Comparison of ENCODE assay signal across 1 cellular context in the genomic region with DNA sequence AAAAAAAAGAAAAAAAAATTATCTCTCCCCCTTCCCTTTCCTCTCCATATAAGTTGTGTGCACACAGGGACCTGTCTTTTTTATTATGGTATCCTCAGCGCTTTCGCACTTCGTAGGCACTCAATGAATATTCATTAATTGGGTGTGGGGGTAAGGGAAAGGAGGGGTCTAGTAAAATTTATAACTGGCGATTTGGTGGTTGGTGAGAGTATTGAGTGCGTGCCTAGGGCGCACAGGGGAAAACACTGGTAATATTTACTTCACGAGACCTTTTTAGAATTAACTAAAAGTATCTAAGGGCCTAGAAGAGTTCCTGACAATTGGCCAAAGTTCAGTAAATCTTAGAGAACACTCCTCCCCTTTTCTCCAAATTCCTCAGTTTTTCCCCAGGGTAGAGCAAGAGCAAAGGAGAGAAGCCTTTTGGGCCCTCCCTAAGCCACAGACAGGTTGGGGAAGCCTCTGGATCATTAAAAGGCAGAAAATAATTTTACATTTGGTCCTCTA.
TF ChIP-seq lines count a peak whose summit lies in the region.

No MANE protein-coding gene starts in this region.

TF ChIP-seq in IMR-90, 13 proteins besides CTCF, POLR2A, EP300 and RAD21 (continued from another document):
- TF ChIP-seq, protein P1, sequence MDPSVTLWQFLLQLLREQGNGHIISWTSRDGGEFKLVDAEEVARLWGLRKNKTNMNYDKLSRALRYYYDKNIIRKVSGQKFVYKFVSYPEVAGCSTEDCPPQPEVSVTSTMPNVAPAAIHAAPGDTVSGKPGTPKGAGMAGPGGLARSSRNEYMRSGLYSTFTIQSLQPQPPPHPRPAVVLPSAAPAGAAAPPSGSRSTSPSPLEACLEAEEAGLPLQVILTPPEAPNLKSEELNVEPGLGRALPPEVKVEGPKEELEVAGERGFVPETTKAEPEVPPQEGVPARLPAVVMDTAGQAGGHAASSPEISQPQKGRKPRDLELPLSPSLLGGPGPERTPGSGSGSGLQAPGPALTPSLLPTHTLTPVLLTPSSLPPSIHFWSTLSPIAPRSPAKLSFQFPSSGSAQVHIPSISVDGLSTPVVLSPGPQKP (IDR thresholded peaks at IDR 0.05; ENCODE audit: borderline replicate concordance, low read depth, low read length): no peak
- TF ChIP-seq FOS (IDR thresholded peaks at IDR 0.05; ENCODE audit: low read depth, low read length) (no peak), RCOR1 (IDR thresholded peaks at IDR 0.05; ENCODE audit: insufficient replicate concordance, low read length) (no peak)
